Comparison of ENCODE assay signal across 7 cellular contexts in the genomic region with DNA sequence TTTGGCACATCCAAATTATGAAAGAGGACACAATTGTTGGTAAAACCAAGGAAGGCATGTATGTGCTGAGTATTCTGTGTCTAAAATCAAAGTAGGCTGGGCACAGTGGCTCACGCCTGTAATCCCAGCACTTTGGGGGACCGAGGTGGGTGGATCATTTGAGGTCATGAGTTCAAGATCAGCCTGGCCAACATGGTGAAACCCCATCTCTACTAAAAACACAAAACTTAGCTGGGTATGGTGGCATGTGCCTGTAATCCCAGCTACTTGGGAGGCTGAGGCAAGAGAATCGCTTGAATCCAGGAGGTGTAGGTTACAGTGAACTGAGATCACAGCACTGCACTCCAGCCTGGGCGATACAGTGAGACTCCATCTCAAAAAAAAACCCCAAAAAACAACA. TPM values are rescaled to one million over a fixed set of nuclear protein-coding genes. Genes with fewer than 3 reads are reported as not detected.
DNase-seq lines count a peak whose midpoint lies in the region; ATAC-seq, FAIRE-seq and TF ChIP-seq lines count a peak whose summit lies in the region.
"Not testable (repeated sequence)": the region's sequence is repeated elsewhere in the genome, so short reads cannot be mapped to it uniquely, and the experiment has no call there.

No MANE protein-coding gene starts in this region.

- not testable (repeated sequence) for H3K4me3 Mint-ChIP-seq in T-helper 1 cell treated with Interleukin-12 subunit alpha and Interleukin-12 subunit beta and Interleukin-4 antibody, amounts not matched to agents 30 μg/mL and 1 μg/mL, for 36 hours; activated T-cell treated with anti-CD3 and anti-CD28 coated beads, Interleukin-2, amount 50 U/mL, for 24 hours
- H3K4me3 Mint-ChIP-seq in astrocyte (ENCODE audit: unreplicated experiment) (peak overlapping the region; percentile 21), nephron (peak overlapping the region in 2 of 3 experiments; percentile 54 to 66)
- peak overlapping the region; percentile 10 to 31 for H3K4me3 Mint-ChIP-seq in stimulated activated naive CD8-positive, alpha-beta T cell treated with anti-CD3 and anti-CD28 coated beads, Interleukin-15, amount 100 ng/mL, for 72 hours

- H3K36me3 ChIP-seq in astrocyte (ENCODE audit: insufficient read depth, low read length); right atrium auricular region: not testable (repeated sequence)

- not testable (repeated sequence) for DNase-seq in GM12892 (ENCODE audit: insufficient read length); astrocyte (ENCODE audit: low read depth); stimulated activated naive CD8-positive, alpha-beta T cell treated with anti-CD3 and anti-CD28 coated beads, Interleukin-15, amount 100 ng/mL, for 72 hours
- peak; percentile 26 for DNase-seq in activated T-cell treated with anti-CD3 and anti-CD28 coated beads, Interleukin-2, amount 50 U/mL, for 24 hours
- peak; percentile 57 for DNase-seq in right atrium auricular region (ENCODE audit: low spot score)

- H3K4me2 ChIP-seq in astrocyte (ENCODE audit: low read length): not testable (repeated sequence)

- H3K27ac Mint-ChIP-seq in T-helper 1 cell treated with Interleukin-12 subunit alpha and Interleukin-12 subunit beta and Interleukin-4 antibody, amounts not matched to agents 30 μg/mL and 1 μg/mL, for 36 hours: peak overlapping the region; percentile 22
- peak overlapping the region; percentile 96 for H3K27ac Mint-ChIP-seq in activated T-cell treated with anti-CD3 and anti-CD28 coated beads, Interleukin-2, amount 50 U/mL, for 24 hours
- peak overlapping the region; percentile 38 for H3K27ac Mint-ChIP-seq in astrocyte (ENCODE audit: unreplicated experiment)
- not testable (repeated sequence) for H3K27ac Mint-ChIP-seq in nephron; stimulated activated naive CD8-positive, alpha-beta T cell treated with anti-CD3 and anti-CD28 coated beads, Interleukin-15, amount 100 ng/mL, for 72 hours

- peaks cover 39% of the 10 kb centered on the region for H3K4me1 Mint-ChIP-seq in T-helper 1 cell treated with Interleukin-12 subunit alpha and Interleukin-12 subunit beta and Interleukin-4 antibody, amounts not matched to agents 30 μg/mL and 1 μg/mL, for 36 hours (ENCODE audit: low read depth)
- H3K4me1 Mint-ChIP-seq in activated T-cell treated with anti-CD3 and anti-CD28 coated beads, Interleukin-2, amount 50 U/mL, for 24 hours (ENCODE audit: low read depth): peaks cover 51% of the 10 kb centered on the region
- H3K4me1 Mint-ChIP-seq in astrocyte (ENCODE audit: low read depth, unreplicated experiment): not testable (repeated sequence)
- peaks cover 25% of the 10 kb centered on the region for H3K4me1 Mint-ChIP-seq in nephron
- H3K4me1 Mint-ChIP-seq in stimulated activated naive CD8-positive, alpha-beta T cell treated with anti-CD3 and anti-CD28 coated beads, Interleukin-15, amount 100 ng/mL, for 72 hours: peaks cover 62% of the 10 kb centered on the region

- H3K9me3 Mint-ChIP-seq in T-helper 1 cell treated with Interleukin-12 subunit alpha and Interleukin-12 subunit beta and Interleukin-4 antibody, amounts not matched to agents 30 μg/mL and 1 μg/mL, for 36 hours; activated T-cell treated with anti-CD3 and anti-CD28 coated beads, Interleukin-2, amount 50 U/mL, for 24 hours; astrocyte (ENCODE audit: unreplicated experiment); nephron; stimulated activated naive CD8-positive, alpha-beta T cell treated with anti-CD3 and anti-CD28 coated beads, Interleukin-15, amount 100 ng/mL, for 72 hours: not testable (repeated sequence)

- ATAC-seq in stimulated activated naive CD8-positive, alpha-beta T cell treated with anti-CD3 and anti-CD28 coated beads, Interleukin-15, amount 100 ng/mL, for 72 hours: not testable (repeated sequence)

- not testable (repeated sequence) for H3K36me3 Mint-ChIP-seq in T-helper 1 cell treated with Interleukin-12 subunit alpha and Interleukin-12 subunit beta and Interleukin-4 antibody, amounts not matched to agents 30 μg/mL and 1 μg/mL, for 36 hours (ENCODE audit: low read depth); activated T-cell treated with anti-CD3 and anti-CD28 coated beads, Interleukin-2, amount 50 U/mL, for 24 hours (ENCODE audit: low read depth); astrocyte (ENCODE audit: low read depth, unreplicated experiment); nephron (ENCODE audit: low read depth)

- peak; percentile 51 for FAIRE-seq in GM12892 (lab: Jason Lieb, UNC)
- FAIRE-seq in astrocyte (lab: Jason Lieb, UNC): not testable (repeated sequence)

- H4K20me1 ChIP-seq in astrocyte (ENCODE audit: insufficient read depth, low read length): not testable (repeated sequence)

- not testable (repeated sequence) for H3K79me2 ChIP-seq in astrocyte (ENCODE audit: insufficient read depth, low read length)

- H3K27ac ChIP-seq in astrocyte (ENCODE audit: low read depth, low read length): not testable (repeated sequence)
- peak overlapping the region; percentile 92 to 95 for H3K27ac ChIP-seq in right atrium auricular region

- not testable (repeated sequence) for H2AFZ ChIP-seq in astrocyte (ENCODE audit: low read depth, low read length)

- TF ChIP-seq POLR2A in GM12892 (IDR thresholded peaks at IDR 0.05; ENCODE audit: low read depth, low read length): not testable (repeated sequence)

- not testable (repeated sequence) for H3K9ac ChIP-seq in astrocyte (ENCODE audit: low read length)

- H3K9me3 ChIP-seq in astrocyte (ENCODE audit: insufficient read depth, low read depth, low read length); right atrium auricular region: not testable (repeated sequence)

- not testable (repeated sequence) for H3K27me3 ChIP-seq in astrocyte (ENCODE audit: insufficient read depth, low read length); right atrium auricular region

- not testable (repeated sequence) for H3K4me1 ChIP-seq in astrocyte (ENCODE audit: insufficient read depth, low read length)
- H3K4me1 ChIP-seq in right atrium auricular region: peaks cover 0 to 21% of the 10 kb centered on the region in 2 donors

- not testable (repeated sequence) for H3K4me3 ChIP-seq in astrocyte (ENCODE audit: insufficient read depth, low read depth, low read length); right atrium auricular region

- H3K27me3 Mint-ChIP-seq in T-helper 1 cell treated with Interleukin-12 subunit alpha and Interleukin-12 subunit beta and Interleukin-4 antibody, amounts not matched to agents 30 μg/mL and 1 μg/mL, for 36 hours (ENCODE audit: low read depth); activated T-cell treated with anti-CD3 and anti-CD28 coated beads, Interleukin-2, amount 50 U/mL, for 24 hours; astrocyte (ENCODE audit: low read depth, unreplicated experiment); nephron (ENCODE audit: low read depth); stimulated activated naive CD8-positive, alpha-beta T cell treated with anti-CD3 and anti-CD28 coated beads, Interleukin-15, amount 100 ng/mL, for 72 hours: not testable (repeated sequence)

- TF ChIP-seq CTCF in astrocyte (IDR thresholded peaks at IDR 0.05; ENCODE audit: insufficient read depth, low read depth, low read length); right atrium auricular region (IDR thresholded peaks at IDR 0.05); nephron (IDR thresholded peaks at IDR 0.05; ENCODE audit: unreplicated experiment in 3 of 3): not testable (repeated sequence)

RNA-seq across cellular contexts. Expression of a gene that starts 14.4 kb away (rescaled TPM):
- 144 TPM for polyA plus RNA-seq in GM12892 (2012; ENCODE audit: missing spikeins)
- total RNA-seq in astrocyte (38.4 and 40.5 TPM in 2 replicates), right atrium auricular region (100 to 1,000 TPM; 151 to 173 TPM)
